1 cellular context compared by ENCODE assay signal in genomic region chr9:27365977-27366376, GRCh38.
TF ChIP-seq lines count a peak whose summit lies in the region.

No MANE protein-coding gene starts in this region.

TF ChIP-seq in HEK293, 187 proteins besides CTCF, POLR2A, EP300 and RAD21 (continued from another document):
- TF ChIP-seq ZNF18 (tag by site-specific recombination; IDR thresholded peaks at IDR 0.05) = no peak
- no peak for TF ChIP-seq ZXDB (tag by site-specific recombination; IDR thresholded peaks at IDR 0.05)
- peak; percentile 96 for TF ChIP-seq ZIC2 (tag by site-specific recombination; IDR thresholded peaks at IDR 0.05)
- TF ChIP-seq ZNF426 (tag by site-specific recombination; IDR thresholded peaks at IDR 0.05) = no peak
- TF ChIP-seq MYNN (tag by site-specific recombination; IDR thresholded peaks at IDR 0.05; ENCODE audit: borderline replicate concordance) = no peak
- TF ChIP-seq ZNF561 (tag by site-specific recombination; IDR thresholded peaks at IDR 0.05; ENCODE audit: borderline replicate concordance) = 0 out of 2 replicates have a peak, but pooled peaks have one; percentile 21
- no peak for TF ChIP-seq HOXC10 (CRISPR knock-in tag; IDR thresholded peaks at IDR 0.05)
- TF ChIP-seq ZBTB21 (tag by site-specific recombination; IDR thresholded peaks at IDR 0.05) = no peak
- TF ChIP-seq MZF1 (tag by site-specific recombination; IDR thresholded peaks at IDR 0.05; ENCODE audit: borderline replicate concordance) = no peak
- peak; percentile 40; the same call in 1 of the 2 replicates for TF ChIP-seq ZNF843 (tag by site-specific recombination; IDR thresholded peaks at IDR 0.05)
- TF ChIP-seq ZNF423 (tag by site-specific recombination; IDR thresholded peaks at IDR 0.05) = no peak
- TF ChIP-seq ZNF560 (tag by site-specific recombination; IDR thresholded peaks at IDR 0.05; ENCODE audit: borderline replicate concordance) = no peak
- no peak for TF ChIP-seq GLIS1 (tag by site-specific recombination; IDR thresholded peaks at IDR 0.05)
- 0 out of 2 replicates have a peak, but pooled peaks have one; percentile 5 for TF ChIP-seq GLI2 (tag by site-specific recombination; IDR thresholded peaks at IDR 0.05; ENCODE audit: borderline replicate concordance, low read depth)
- no peak for TF ChIP-seq ZNF548 (tag by site-specific recombination; IDR thresholded peaks at IDR 0.05)
